ENCODE assay signal across 28 cellular contexts in the genomic region with DNA sequence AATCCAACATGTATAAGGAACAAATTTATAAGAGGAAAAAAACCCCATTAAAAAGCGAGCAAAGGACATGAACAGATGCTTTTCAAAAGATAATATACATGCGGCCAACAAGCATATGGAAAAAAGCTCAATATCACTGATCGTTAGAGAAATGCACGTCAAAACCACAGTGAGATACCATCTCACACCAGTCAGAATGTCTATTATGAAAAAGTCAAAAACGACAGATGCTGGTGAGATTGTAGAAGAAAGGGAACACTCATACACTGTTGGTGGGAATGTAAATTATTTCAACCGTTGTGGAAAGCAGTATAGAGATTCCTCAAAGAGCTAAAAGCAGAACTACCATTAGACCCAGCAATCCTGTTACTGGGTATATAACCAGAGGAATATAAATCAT.
"Had no signal": no experiment of that assay in that cellular context is flagged by ENCODE, and none has a peak within 500 bp of the region (broad histone marks: within the 10 kb centered on the region; RNA-seq: fewer than 3 reads in every experiment).

No MANE protein-coding gene starts in this region.

- H3K9me3 ChIP-seq: adrenal gland, body of pancreas, esophagus squamous epithelium, gastroesophageal sphincter had no signal

- ATAC-seq: activated CD4-positive, CD25-positive, alpha-beta regulatory T cell treated with anti-CD3 and anti-CD28 coated beads, Interleukin-2, amount 50 U/mL, for 24 hours; activated CD8-positive, alpha-beta T cell treated with anti-CD3 and anti-CD28 coated beads for 36 hours; activated naive CD8-positive, alpha-beta T cell treated with anti-CD3 and anti-CD28 coated beads, Interleukin-2, amount 50 U/mL, for 24 hours; activated T-cell treated with anti-CD3 and anti-CD28 coated beads, Interleukin-2, amount 50 U/mL, for 4 hours; activated T-helper 17 cell treated with anti-CD3 and anti-CD28 coated beads, Interleukin-2, amount 50 U/mL, for 72 hours; body of pancreas; gastroesophageal sphincter had no signal

- H3K4me3 ChIP-seq: adrenal gland, body of pancreas, esophagus squamous epithelium, gastroesophageal sphincter had no signal

- H3K27me3 ChIP-seq: adrenal gland, body of pancreas, esophagus squamous epithelium, gastroesophageal sphincter had no signal

- H3K36me3 ChIP-seq: adrenal gland, esophagus squamous epithelium, gastroesophageal sphincter, WERI-Rb-1 had no signal

- H3K4me1 ChIP-seq: adrenal gland, body of pancreas, esophagus squamous epithelium, gastroesophageal sphincter had no signal

- H3K4me3 Mint-ChIP-seq: activated B cell treated with CpG ODN at 0.5 μM for 24 hours; activated CD8-positive, alpha-beta T cell treated with anti-CD3 and anti-CD28 coated beads for 36 hours; activated naive CD4-positive, alpha-beta T cell treated with anti-CD3 and anti-CD28 coated beads for 36 hours; activated naive CD4-positive, alpha-beta T cell treated with anti-CD3 and anti-CD28 coated beads, Interleukin-2, amount 50 U/mL, for 24 hours; activated naive CD8-positive, alpha-beta T cell treated with anti-CD3 and anti-CD28 coated beads for 36 hours; activated naive CD8-positive, alpha-beta T cell treated with anti-CD3 and anti-CD28 coated beads, Interleukin-2, amount 50 U/mL, for 24 hours; activated T-cell treated with anti-CD3 and anti-CD28 coated beads, Interleukin-2, amount 50 U/mL, for 4 hours; activated T-helper 17 cell treated with anti-CD3 and anti-CD28 coated beads, Interleukin-2, amount 50 U/mL, for 72 hours had no signal

- H3K36me3 Mint-ChIP-seq: activated naive CD4-positive, alpha-beta T cell treated with anti-CD3 and anti-CD28 coated beads, Interleukin-2, amount 50 U/mL, for 24 hours; activated naive CD8-positive, alpha-beta T cell treated with anti-CD3 and anti-CD28 coated beads for 36 hours had no signal

- H3K4me1 Mint-ChIP-seq: activated B cell treated with CpG ODN at 0.5 μM for 24 hours; activated naive CD4-positive, alpha-beta T cell treated with anti-CD3 and anti-CD28 coated beads, Interleukin-2, amount 50 U/mL, for 24 hours; activated naive CD8-positive, alpha-beta T cell treated with anti-CD3 and anti-CD28 coated beads for 36 hours; activated naive CD8-positive, alpha-beta T cell treated with anti-CD3 and anti-CD28 coated beads, Interleukin-2, amount 50 U/mL, for 24 hours; activated T-helper 17 cell treated with anti-CD3 and anti-CD28 coated beads, Interleukin-2, amount 50 U/mL, for 72 hours had no signal

- H3K9me3 Mint-ChIP-seq: activated B cell treated with CpG ODN at 0.5 μM for 24 hours; activated CD8-positive, alpha-beta T cell treated with anti-CD3 and anti-CD28 coated beads for 36 hours; activated naive CD4-positive, alpha-beta T cell treated with anti-CD3 and anti-CD28 coated beads for 36 hours; activated naive CD4-positive, alpha-beta T cell treated with anti-CD3 and anti-CD28 coated beads, Interleukin-2, amount 50 U/mL, for 24 hours; activated naive CD8-positive, alpha-beta T cell treated with anti-CD3 and anti-CD28 coated beads for 36 hours; activated naive CD8-positive, alpha-beta T cell treated with anti-CD3 and anti-CD28 coated beads, Interleukin-2, amount 50 U/mL, for 24 hours; activated T-cell treated with anti-CD3 and anti-CD28 coated beads, Interleukin-2, amount 50 U/mL, for 4 hours; activated T-helper 17 cell treated with anti-CD3 and anti-CD28 coated beads, Interleukin-2, amount 50 U/mL, for 72 hours had no signal

- H3K27me3 Mint-ChIP-seq: activated CD8-positive, alpha-beta T cell treated with anti-CD3 and anti-CD28 coated beads for 36 hours; activated naive CD4-positive, alpha-beta T cell treated with anti-CD3 and anti-CD28 coated beads, Interleukin-2, amount 50 U/mL, for 24 hours; activated naive CD8-positive, alpha-beta T cell treated with anti-CD3 and anti-CD28 coated beads for 36 hours; activated naive CD8-positive, alpha-beta T cell treated with anti-CD3 and anti-CD28 coated beads, Interleukin-2, amount 50 U/mL, for 24 hours; activated T-helper 17 cell treated with anti-CD3 and anti-CD28 coated beads, Interleukin-2, amount 50 U/mL, for 72 hours had no signal

- H3K27ac ChIP-seq: adrenal gland, body of pancreas, epithelial cell of prostate, esophagus squamous epithelium, gastroesophageal sphincter had no signal

- DNase-seq: activated B cell treated with CpG ODN at 0.5 μM for 24 hours; activated CD4-positive, alpha-beta T cell treated with anti-CD3 and anti-CD28 coated beads for 48 hours; activated CD4-positive, alpha-beta T cell treated with anti-CD3 and anti-CD28 coated beads, Interleukin-2, amount 50 U/mL, for 1 hour; activated CD4-positive, alpha-beta T cell treated with anti-CD3 and anti-CD28 coated beads, Interleukin-2, amount 50 U/mL, for 48 hours; activated CD8-positive, alpha-beta memory T cell treated with anti-CD3 and anti-CD28 coated beads for 24 hours; activated CD8-positive, alpha-beta T cell treated with anti-CD3 and anti-CD28 coated beads for 36 hours; activated effector memory CD4-positive, alpha-beta T cell treated with anti-CD3 and anti-CD28 coated beads, Interleukin-2, amount 50 U/mL, for 16 hours; activated naive CD4-positive, alpha-beta T cell treated with anti-CD3 and anti-CD28 coated beads for 36 hours; activated naive CD8-positive, alpha-beta T cell treated with anti-CD3 and anti-CD28 coated beads for 36 hours; activated naive CD8-positive, alpha-beta T cell treated with anti-CD3 and anti-CD28 coated beads, Interleukin-2, amount 50 U/mL, for 24 hours; activated T-cell treated with anti-CD3 and anti-CD28 coated beads, Interleukin-2, amount 50 U/mL, for 4 hours; adrenal gland; amygdala; aorta; body of pancreas; caudate nucleus; cortex of kidney; dermis blood vessel endothelial cell; effector CD8-positive, alpha-beta T cell; esophagus squamous epithelium; foreskin melanocyte; head of caudate nucleus; WERI-Rb-1 had no signal

- H3K27ac Mint-ChIP-seq: activated B cell treated with CpG ODN at 0.5 μM for 24 hours; activated CD8-positive, alpha-beta T cell treated with anti-CD3 and anti-CD28 coated beads for 36 hours; activated naive CD4-positive, alpha-beta T cell treated with anti-CD3 and anti-CD28 coated beads for 36 hours; activated naive CD4-positive, alpha-beta T cell treated with anti-CD3 and anti-CD28 coated beads, Interleukin-2, amount 50 U/mL, for 24 hours; activated naive CD8-positive, alpha-beta T cell treated with anti-CD3 and anti-CD28 coated beads for 36 hours; activated naive CD8-positive, alpha-beta T cell treated with anti-CD3 and anti-CD28 coated beads, Interleukin-2, amount 50 U/mL, for 24 hours; activated T-helper 17 cell treated with anti-CD3 and anti-CD28 coated beads, Interleukin-2, amount 50 U/mL, for 72 hours had no signal
